Comparison of ENCODE assay signal across 23 cellular contexts in the genomic region with DNA sequence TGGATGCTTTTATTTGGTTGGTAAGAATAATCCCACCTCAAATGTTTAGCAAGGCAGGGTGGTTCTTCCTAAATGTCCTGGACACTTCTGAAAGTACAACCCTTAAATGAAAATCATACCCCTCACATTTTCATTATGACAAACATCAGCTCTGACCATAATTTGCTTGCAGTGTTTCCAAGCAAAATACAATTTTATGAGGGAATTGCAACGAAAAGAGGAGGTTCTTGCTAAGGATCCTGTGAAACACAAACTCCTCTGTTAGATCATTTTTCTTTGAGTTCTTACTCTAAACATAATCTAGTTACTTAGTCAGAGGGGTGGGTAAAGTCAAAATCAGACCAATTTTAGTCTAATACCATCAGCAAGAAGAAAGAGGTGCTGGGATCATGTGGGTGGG.
DNase-seq lines count a peak whose midpoint lies in the region; FAIRE-seq and TF ChIP-seq lines count a peak whose summit lies in the region.
"Had no signal": no experiment of that assay in that cellular context is flagged by ENCODE, and none has a peak within 500 bp of the region (broad histone marks: within the 10 kb centered on the region; RNA-seq: fewer than 3 reads in every experiment).

No MANE protein-coding gene starts in this region.

- H3K9ac ChIP-seq in GM23248, result no peak overlapping the region
- H3K9ac ChIP-seq: BLaER1 treated with 17β-estradiol and CSF1 and Interleukin-3, amounts not matched to agents 10 nM and 100 nM had no signal

- TF ChIP-seq CTCF in osteoblast (IDR thresholded peaks at IDR 0.05; ENCODE audit: extremely low read depth, low read depth, low read length), result no peak
- TF ChIP-seq CTCF in WERI-Rb-1 (IDR thresholded peaks at IDR 0.05; ENCODE audit: low read depth, low read length), result no peak

- H3K4me2 ChIP-seq in GM23248 (ENCODE audit: unreplicated experiment), result no peak overlapping the region
- H3K4me2 ChIP-seq in osteoblast (ENCODE audit: insufficient read depth, low read length), result peak overlapping the region; percentile 8
- H3K4me2 ChIP-seq: A549; BLaER1 treated with 17β-estradiol and CSF1 and Interleukin-3, amounts not matched to agents 10 nM and 100 nM had no signal

- 85 to 86% methylated on average over 1 of the region's 1 CpG for WGBS in GM23248 (ENCODE audit: low coverage in 1 of 2, low lambda C conversion rate in 2 of 2, missing lambda C conversion rate in 2 of 2), 2 experiments

- H3K9me2 ChIP-seq in GM23248 (ENCODE audit: insufficient read depth), result no peaks in the 10 kb centered on the region

- H3K27me3 ChIP-seq in GM23248 (replicated peaks; ENCODE audit: insufficient read depth), result no peaks in the 10 kb centered on the region
- no peaks in the 10 kb centered on the region for H3K27me3 ChIP-seq in osteoblast (ENCODE audit: insufficient read depth, low read length)
- peaks cover 50% of the 10 kb centered on the region for H3K27me3 ChIP-seq in WERI-Rb-1 (ENCODE audit: insufficient read depth, low read depth, severe bottlenecking)
- H3K27me3 ChIP-seq: BE2C; BLaER1 treated with 17β-estradiol and CSF1 and Interleukin-3, amounts not matched to agents 10 nM and 100 nM had no signal

- H3K4me3 ChIP-seq in GM23248 (no peak overlapping the region), osteoblast (ENCODE audit: insufficient read depth, low read length) (no peak overlapping the region), WERI-Rb-1 (ENCODE audit: low read depth, low read length) (no peak overlapping the region)
- H3K4me3 ChIP-seq: A549; BLaER1 treated with 17β-estradiol and CSF1 and Interleukin-3, amounts not matched to agents 10 nM and 100 nM; HAP-1 had no signal

- no peaks in the 10 kb centered on the region for H3K36me3 ChIP-seq in GM23248 (ENCODE audit: low read depth)
- no peaks in the 10 kb centered on the region for H3K36me3 ChIP-seq in osteoblast (ENCODE audit: insufficient read depth, low read length)
- no peaks in the 10 kb centered on the region for H3K36me3 ChIP-seq in WERI-Rb-1
- H3K36me3 ChIP-seq: BE2C, HAP-1 had no signal

- H2AFZ ChIP-seq in GM23248 (no peak overlapping the region), osteoblast (ENCODE audit: low read length) (no peak overlapping the region)

- H3K79me2 ChIP-seq in GM23248 (ENCODE audit: insufficient read depth), result no peaks in the 10 kb centered on the region
- H3K79me2 ChIP-seq in osteoblast (ENCODE audit: insufficient read depth, low read length), result no peaks in the 10 kb centered on the region

- H3K27ac ChIP-seq in GM23248, result no peak overlapping the region
- H3K27ac ChIP-seq in osteoblast (ENCODE audit: low read depth, low read length), result peak overlapping the region; percentile 92
- no peak overlapping the region for H3K27ac ChIP-seq in WERI-Rb-1
- H3K27ac ChIP-seq: A549; BLaER1 treated with 17β-estradiol and CSF1 and Interleukin-3, amounts not matched to agents 10 nM and 100 nM had no signal

- H4K20me1 ChIP-seq in GM23248 (ENCODE audit: insufficient read depth) (no peaks in the 10 kb centered on the region), osteoblast (ENCODE audit: insufficient read depth, low read length) (no peaks in the 10 kb centered on the region)
- H4K20me1 ChIP-seq: BLaER1 treated with 17β-estradiol and CSF1 and Interleukin-3, amounts not matched to agents 10 nM and 100 nM had no signal

- H3K9me3 ChIP-seq in GM23248 (ENCODE audit: low read depth) (no peaks in the 10 kb centered on the region), osteoblast (ENCODE audit: low read depth, low read length) (peaks cover 2% of the 10 kb centered on the region), WERI-Rb-1 (ENCODE audit: severe bottlenecking) (peaks cover 2% of the 10 kb centered on the region)
- H3K9me3 ChIP-seq: A549, BE2C had no signal

- H3K4me1 ChIP-seq in GM23248 (ENCODE audit: insufficient read depth) (peaks cover 32% of the 10 kb centered on the region), osteoblast (ENCODE audit: insufficient read depth, low read length) (peaks cover 42% of the 10 kb centered on the region)
- H3K4me1 ChIP-seq: A549, BE2C had no signal

- DNase-seq in GM23248 (peak; percentile 15), fibroblast of peridontal ligament (ENCODE audit: extremely low read depth) (peak; percentile 51), osteoblast (ENCODE audit: insufficient read length, low spot score, missing footprints) (no peak), stromal cell of bone marrow (ENCODE audit: low read depth) (peak; percentile 74), WERI-Rb-1 (no peak), GM19239 (ENCODE audit: insufficient read length, low spot score) (no peak)
- no peak for DNase-seq in activated CD4-positive, alpha-beta T cell treated with anti-CD3 and anti-CD28 coated beads, Interleukin-2, amount 50 U/mL, for 4 hours
- DNase-seq: 8988T; ACHN; AML-193; BE2C; CD4-positive, alpha-beta T cell; CD8-positive, alpha-beta memory T cell; DND-41; GOT3; HFFc6 had no signal

- H3F3A ChIP-seq in GM23248 (ENCODE audit: insufficient read depth), result peaks cover 23% of the 10 kb centered on the region

- FAIRE-seq in GM19239 (lab: Jason Lieb, UNC), result no peak
- FAIRE-seq: A549, D721Med, G401.6, GM12892, H54 had no signal

- in situ Hi-C loops in GM23248 (cut with MboI), result no loop called here

Comparison
In these comparisons a context has a peak if more than half of its experiments do, and no peak if none do; other contexts are left out.
1. DNase-seq: peak in GM23248 (single experiment), fibroblast of peridontal ligament (single experiment) and stromal cell of bone marrow (single experiment); none in osteoblast (single experiment), WERI-Rb-1 (single experiment), GM19239 (single experiment) and activated CD4-positive, alpha-beta T cell treated with anti-CD3 and anti-CD28 coated beads, Interleukin-2, amount 50 U/mL, for 4 hours (0 of 2).